Comparison of ENCODE assay signal across 35 cellular contexts in genomic region chr2:64356906-64357305, GRCh38.
"Had no signal": no experiment of that assay in that cellular context is flagged by ENCODE, and none has a peak within 500 bp of the region (broad histone marks: within the 10 kb centered on the region; RNA-seq: fewer than 3 reads in every experiment).

No MANE protein-coding gene starts in this region.

- H3K4me2 ChIP-seq: SK-N-SH had no signal

- H3K4me3 ChIP-seq: adrenal gland, body of pancreas, breast epithelium, Peyer's patch, SJSA1 had no signal

- H3K27me3 ChIP-seq: adrenal gland, body of pancreas, breast epithelium, Peyer's patch, SJSA1 had no signal

- ATAC-seq: activated CD8-positive, alpha-beta T cell treated with anti-CD3 and anti-CD28 coated beads for 36 hours; activated naive CD4-positive, alpha-beta T cell treated with anti-CD3 and anti-CD28 coated beads, Interleukin-2, amount 50 U/mL, for 72 hours; activated T-cell treated with anti-CD3 and anti-CD28 coated beads, Interleukin-2, amount 50 U/mL, for 72 hours; activated T-helper 17 cell treated with anti-CD3 and anti-CD28 coated beads, Interleukin-2, amount 50 U/mL, for 72 hours; body of pancreas; PC-3 had no signal

- H3K36me3 ChIP-seq: adrenal gland, breast epithelium, Peyer's patch, SJSA1 had no signal

- H3K9ac ChIP-seq: SK-N-SH had no signal

- H3K27ac ChIP-seq: adrenal gland, body of pancreas, breast epithelium, Peyer's patch, SJSA1 had no signal

- DNase-seq: activated CD4-positive, alpha-beta T cell treated with anti-CD3 and anti-CD28 coated beads, Interleukin-2, amount 10 ng/mL, durations not matched to agents 24 days and 14 days; activated CD4-positive, alpha-beta T cell treated with anti-CD3 and anti-CD28 coated beads, Interleukin-2, amount 50 U/mL, for 4 hours; activated CD8-positive, alpha-beta T cell treated with anti-CD3 and anti-CD28 coated beads for 36 hours; activated effector memory CD4-positive, alpha-beta T cell treated with anti-CD3 and anti-CD28 coated beads, Interleukin-2, amount 50 U/mL, for 16 hours; activated naive CD4-positive, alpha-beta T cell; activated T-cell treated with anti-CD3 and anti-CD28 coated beads, Interleukin-2, amount 50 U/mL, for 1 hour; activated T-cell treated with anti-CD3 and anti-CD28 coated beads, Interleukin-2, amount 50 U/mL, for 72 hours; body of pancreas; caudate nucleus; cerebellar nuclear complex; MM.1S; MV-4-11; NCI-H1092 treated with DMSO at 0.1 percent for 48 hours; NCI-H1417; NCI-H146; NCI-H187; NCI-H2029 treated with DMSO at 0.1 percent for 48 hours; NCI-H2107; NCI-H2171; NCI-H510A; NCI-H526; NCI-H748 treated with DMSO at 0.1 percent for 48 hours; NK-92 treated with Interleukin-12 subunit alpha and Interleukin-12 subunit beta, amount 100 ng/mL, for 24 hours; PC-3; Peyer's patch; RPMI8226; SHP77 treated with DMSO at 0.1 percent for 48 hours; SK-N-SH had no signal

- H3K9me3 ChIP-seq: adrenal gland, body of pancreas, breast epithelium, Peyer's patch, SJSA1, SK-N-SH had no signal

- FAIRE-seq: astrocyte, TTC549 had no signal
